15 cellular contexts compared by ENCODE assay signal in genomic region chr19:17602217-17602616, GRCh38.
"Had no signal": no experiment of that assay in that cellular context is flagged by ENCODE, and none has a peak within 500 bp of the region (broad histone marks: within the 10 kb centered on the region; RNA-seq: fewer than 3 reads in every experiment).

No MANE protein-coding gene starts in this region.

- DNase-seq: colonic mucosa; dermis blood vessel endothelial cell; esophagus squamous epithelium; foreskin fibroblast; left colon; left ventricle myocardium superior; mesendoderm; naive thymus-derived CD4-positive, alpha-beta T cell; ovary; small intestine; stimulated activated CD4-positive, alpha-beta T cell treated with anti-CD3 and anti-CD28 coated beads, Interleukin-2, amount 100 ng/mL, for 48 hours; stimulated activated naive CD4-positive, alpha-beta T cell treated with Interleukin-2 at 50 U/mL for 16 hours; trophoblast cell had no signal

- H3K4me3 ChIP-seq: colonic mucosa, esophagus squamous epithelium, lung, ovary, right atrium auricular region had no signal

- ATAC-seq: left colon; left ventricle myocardium superior; naive thymus-derived CD4-positive, alpha-beta T cell had no signal

- H3K27me3 ChIP-seq: ovary, right atrium auricular region had no signal

- H3K4me3 Mint-ChIP-seq: naive thymus-derived CD4-positive, alpha-beta T cell had no signal

- H3K36me3 Mint-ChIP-seq: naive thymus-derived CD4-positive, alpha-beta T cell had no signal

- H3K36me3 ChIP-seq: colonic mucosa, esophagus squamous epithelium, ovary, right atrium auricular region had no signal

- H3K9me3 ChIP-seq: colonic mucosa, esophagus squamous epithelium, ovary, right atrium auricular region had no signal

- H3K27ac ChIP-seq: colonic mucosa, esophagus squamous epithelium, ovary, right atrium auricular region had no signal
